In the genomic region with DNA sequence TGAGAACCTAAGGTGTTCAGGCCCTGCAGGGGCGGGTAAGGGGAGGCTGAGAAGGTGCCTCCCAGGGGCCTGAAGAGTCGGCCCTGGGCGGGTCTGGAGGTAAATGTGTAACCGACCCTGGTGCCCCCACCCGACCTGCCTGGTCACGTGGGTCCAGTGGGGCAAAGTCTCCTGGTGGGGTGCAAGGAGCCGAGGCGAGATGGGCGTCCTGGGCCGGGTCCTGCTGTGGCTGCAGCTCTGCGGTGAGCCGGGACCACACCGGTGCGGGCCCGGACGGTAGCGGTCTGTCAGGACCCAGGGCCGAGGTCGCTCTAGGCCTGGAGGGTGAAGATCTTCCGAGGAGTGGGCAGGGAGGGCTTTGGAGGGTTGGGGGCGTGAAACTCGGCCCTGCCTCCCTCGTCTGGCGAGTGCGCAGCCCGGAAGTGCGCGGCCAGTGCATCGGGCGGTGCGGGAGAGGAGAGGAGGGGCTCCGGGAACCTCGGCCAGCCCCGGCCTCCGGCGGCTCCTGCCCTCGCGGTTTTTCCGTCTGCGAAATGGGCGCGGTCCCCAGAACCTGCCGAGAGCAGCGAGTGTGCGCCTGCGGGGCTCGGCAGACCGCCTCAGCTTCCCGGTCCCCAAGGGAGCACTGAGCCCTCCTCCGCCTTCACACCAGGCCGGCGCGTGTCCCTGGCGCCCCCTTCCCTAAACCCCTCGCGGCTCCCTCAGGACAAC, we compare ENCODE assay signal across 10 cellular contexts. TPM values are rescaled to one million over a fixed set of nuclear protein-coding genes. Genes with fewer than 3 reads are reported as not detected.
DNase-seq lines count a peak whose midpoint lies in the region; ATAC-seq, FAIRE-seq and TF ChIP-seq lines count a peak whose summit lies in the region.
"Had no signal": no experiment of that assay in that cellular context is flagged by ENCODE, and none has a peak within 500 bp of the region (broad histone marks: within the 10 kb centered on the region; RNA-seq: fewer than 3 reads in every experiment).

Gene AMN (plus strand): TSS at position 174 of the 711 bp plus-strand sequence. CDS start 26 bp downstream, at position 200.

- ATAC-seq in activated T-cell treated with anti-CD3 and anti-CD28 coated beads, Interleukin-2, amount 50 U/mL, for 72 hours (replicated peaks in 1 of 2), result peak; percentile 8 to 27
- ATAC-seq in activated naive CD8-positive, alpha-beta T cell treated with anti-CD3 and anti-CD28 coated beads, Interleukin-2, amount 10 ng/mL, durations not matched to agents 7 days and 5 days (ENCODE audit: low read depth), result no peak
- ATAC-seq: natural killer cell had no signal

- no peaks in the 10 kb centered on the region for H3K9me1 ChIP-seq in keratinocyte (ENCODE audit: control insufficient read depth, extremely low read depth, insufficient read depth, low read length)

- no peak within 1 kb of the TSS for H3K27ac ChIP-seq in keratinocyte (ENCODE audit: control insufficient read depth, insufficient read depth, low read length)
- H3K27ac ChIP-seq in subcutaneous abdominal adipose tissue (ENCODE audit: low read depth, low read length), result no peak within 1 kb of the TSS

- H3K27ac Mint-ChIP-seq in activated T-cell treated with anti-CD3 and anti-CD28 coated beads, Interleukin-2, amount 50 U/mL, for 72 hours, result no peak within 1 kb of the TSS
- H3K27ac Mint-ChIP-seq in activated naive CD8-positive, alpha-beta T cell treated with anti-CD3 and anti-CD28 coated beads, Interleukin-2, amount 10 ng/mL, durations not matched to agents 7 days and 5 days, result no peak within 1 kb of the TSS
- H3K27ac Mint-ChIP-seq: natural killer cell had no signal

- H3K4me1 ChIP-seq in keratinocyte (ENCODE audit: control insufficient read depth, extremely low read depth, insufficient read depth, low read length) (peaks cover 12% of the 10 kb centered on the region), subcutaneous abdominal adipose tissue (ENCODE audit: control insufficient read depth in 5 of 5, insufficient read depth in 5 of 5, low read length in 5 of 5) (peaks cover 0 to 18% (median 13%) of the 10 kb centered on the region in 5 donors)

- H3K36me3 Mint-ChIP-seq in activated T-cell treated with anti-CD3 and anti-CD28 coated beads, Interleukin-2, amount 50 U/mL, for 72 hours (ENCODE audit: insufficient read depth in 2 of 2), result no peaks in the 10 kb centered on the region
- no peaks in the 10 kb centered on the region for H3K36me3 Mint-ChIP-seq in activated naive CD8-positive, alpha-beta T cell treated with anti-CD3 and anti-CD28 coated beads, Interleukin-2, amount 10 ng/mL, durations not matched to agents 7 days and 5 days
- H3K36me3 Mint-ChIP-seq: natural killer cell had no signal

- peaks cover 1% of the 10 kb centered on the region for H3K9me3 ChIP-seq in keratinocyte (ENCODE audit: control insufficient read depth, low read depth, low read length)
- no peaks in the 10 kb centered on the region for H3K9me3 ChIP-seq in subcutaneous abdominal adipose tissue (ENCODE audit: control insufficient read depth in 5 of 5, low read length in 5 of 5)

- H3K27me3 ChIP-seq in keratinocyte (ENCODE audit: control insufficient read depth, extremely low read depth, insufficient read depth, low read length) (peaks cover 28% of the 10 kb centered on the region), subcutaneous abdominal adipose tissue (ENCODE audit: control insufficient read depth in 5 of 5, insufficient read depth in 4 of 5, low read length in 5 of 5) (peaks cover 25 to 38% (median 31%) of the 10 kb centered on the region in 5 donors)

- DNase-seq in activated T-cell treated with anti-CD3 and anti-CD28 coated beads, Interleukin-2, amount 50 U/mL, for 72 hours, result no peak
- DNase-seq in activated T-cell treated with anti-CD3 and anti-CD28 coated beads, Interleukin-2, amount 50 U/mL, for 1 hour, result no peak
- DNase-seq in activated naive CD8-positive, alpha-beta T cell treated with anti-CD3 and anti-CD28 coated beads, Interleukin-2, amount 10 ng/mL, durations not matched to agents 7 days and 5 days, result no peak
- DNase-seq in keratinocyte (ENCODE audit: low read depth, low spot score), result no peak
- DNase-seq in NCI-H524 treated with DMSO at 0.1 percent for 48 hours (lab: John Stamatoyannopoulos, UW), result no peak
- DNase-seq in DMS153 treated with DMSO at 0.1 percent for 48 hours (lab: John Stamatoyannopoulos, UW; ENCODE audit: unreplicated experiment), result no peak
- DNase-seq in NCI-H1105 treated with DMSO at 0.1 percent for 48 hours (lab: John Stamatoyannopoulos, UW), result no peak
- DNase-seq: natural killer cell, NCI-H2171 treated with DMSO at 0.1 percent for 48 hours had no signal

- peak within 1 kb of the TSS; percentile 74 for H3K4me2 ChIP-seq in keratinocyte (ENCODE audit: control insufficient read depth, extremely low read depth, insufficient read depth, low read depth, low read length)

- H3K4me3 ChIP-seq in keratinocyte (ENCODE audit: control insufficient read depth in 2 of 3, extremely low read depth in 1 of 3, insufficient read depth in 2 of 3, low read depth in 1 of 3, low read length in 3 of 3), result peak within 1 kb of the TSS; percentile 11 to 35 (median 29)
- peak within 1 kb of the TSS in 4 of 5 donors; percentile 6 to 50 (median 38) for H3K4me3 ChIP-seq in subcutaneous abdominal adipose tissue (ENCODE audit: low read depth in 1 of 5, low read length in 5 of 5)

- H3K4me1 Mint-ChIP-seq in activated T-cell treated with anti-CD3 and anti-CD28 coated beads, Interleukin-2, amount 50 U/mL, for 72 hours (ENCODE audit: low read depth), result no peaks in the 10 kb centered on the region
- peaks cover 2% of the 10 kb centered on the region for H3K4me1 Mint-ChIP-seq in activated naive CD8-positive, alpha-beta T cell treated with anti-CD3 and anti-CD28 coated beads, Interleukin-2, amount 10 ng/mL, durations not matched to agents 7 days and 5 days
- H3K4me1 Mint-ChIP-seq: natural killer cell had no signal

- no peaks in the 10 kb centered on the region for H3K9me3 Mint-ChIP-seq in activated T-cell treated with anti-CD3 and anti-CD28 coated beads, Interleukin-2, amount 50 U/mL, for 72 hours
- no peaks in the 10 kb centered on the region for H3K9me3 Mint-ChIP-seq in activated naive CD8-positive, alpha-beta T cell treated with anti-CD3 and anti-CD28 coated beads, Interleukin-2, amount 10 ng/mL, durations not matched to agents 7 days and 5 days
- H3K9me3 Mint-ChIP-seq: natural killer cell had no signal

- H2AFZ ChIP-seq in keratinocyte (ENCODE audit: control insufficient read depth, low read length), result no peak within 1 kb of the TSS

- H3K36me3 ChIP-seq in keratinocyte (ENCODE audit: control insufficient read depth in 2 of 2, extremely low read depth in 1 of 2, insufficient read depth in 2 of 2, low read length in 2 of 2) (no peaks in the 10 kb centered on the region), subcutaneous abdominal adipose tissue (ENCODE audit: control insufficient read depth in 5 of 5, insufficient read depth in 5 of 5, low read length in 5 of 5) (no peaks in the 10 kb centered on the region)

- no peak for FAIRE-seq in keratinocyte (lab: Jason Lieb, UNC)

- dilution Hi-C loops in keratinocyte (cut with MboI; ENCODE audit: extremely low pct_ligation_motif_present, low sequenced_read_pairs), result no loop called here

- no peak for TF ChIP-seq CTCF in keratinocyte (optimal IDR thresholded peaks at IDR 0.05 in 1 of 3, IDR thresholded peaks at IDR 0.05 in 1 of 3, conservative IDR thresholded peaks at IDR 0.05 in 1 of 3; ENCODE audit: extremely low read depth in 1 of 3, insufficient read depth in 2 of 3, low read length in 3 of 3)

- POLR2A ChIA-PET in activated naive CD8-positive, alpha-beta T cell treated with anti-CD3 and anti-CD28 coated beads, Interleukin-2, amount 10 ng/mL, durations not matched to agents 7 days and 5 days (lab: Charles Lee), result no interaction called here

- peak within 1 kb of the TSS; percentile 55 to 58 for H3K4me3 Mint-ChIP-seq in activated T-cell treated with anti-CD3 and anti-CD28 coated beads, Interleukin-2, amount 50 U/mL, for 72 hours
- peak within 1 kb of the TSS; percentile 60 for H3K4me3 Mint-ChIP-seq in activated naive CD8-positive, alpha-beta T cell treated with anti-CD3 and anti-CD28 coated beads, Interleukin-2, amount 10 ng/mL, durations not matched to agents 7 days and 5 days
- H3K4me3 Mint-ChIP-seq: natural killer cell had no signal

- H3K27me3 Mint-ChIP-seq in activated T-cell treated with anti-CD3 and anti-CD28 coated beads, Interleukin-2, amount 50 U/mL, for 72 hours (ENCODE audit: low read depth), result peaks cover 29% of the 10 kb centered on the region
- H3K27me3 Mint-ChIP-seq in activated naive CD8-positive, alpha-beta T cell treated with anti-CD3 and anti-CD28 coated beads, Interleukin-2, amount 10 ng/mL, durations not matched to agents 7 days and 5 days, result peaks cover 39% of the 10 kb centered on the region

- no peaks in the 10 kb centered on the region for H4K20me1 ChIP-seq in keratinocyte (ENCODE audit: control insufficient read depth, extremely low read depth, insufficient read depth, low read length)

- H3K9ac ChIP-seq in keratinocyte (ENCODE audit: control insufficient read depth, extremely low read depth, insufficient read depth, low read length) (peak within 1 kb of the TSS; percentile 33), subcutaneous abdominal adipose tissue (ENCODE audit: low read length in 5 of 5) (peak within 1 kb of the TSS in 1 of 5 donors; percentile 29)

- H3K79me2 ChIP-seq in keratinocyte (ENCODE audit: control insufficient read depth, insufficient read depth, low read length), result no peaks in the 10 kb centered on the region

RNA-seq across cellular contexts. Expression of gene AMN, which starts in this region (rescaled TPM):
- total RNA-seq in activated T-cell treated with anti-CD3 and anti-CD28 coated beads, Interleukin-2, amount 50 U/mL, for 72 hours, result 1 to 10 TPM; 3.2 to 3.9 TPM
- total RNA-seq in activated naive CD8-positive, alpha-beta T cell treated with anti-CD3 and anti-CD28 coated beads, Interleukin-2, amount 10 ng/mL, durations not matched to agents 7 days and 5 days, result 1 to 10 TPM; 2.5 to 2.9 TPM
- 0.14 to 0.31 TPM (median 0.22 TPM) in 3 replicates for polyA plus RNA-seq in keratinocyte
- 0.11 TPM for polyA plus RNA-seq in keratinocyte (2011; ENCODE audit: low read depth)
- polyA plus RNA-seq in keratinocyte (2011; cell fraction: cytosol; rRNA removed), result 0.17 and 0.21 TPM in 2 replicates
- polyA plus RNA-seq in keratinocyte (2011; cell fraction: nucleus; rRNA removed), result 0.87 and 1.3 TPM in 2 replicates
- 0.73 and 1.8 TPM in 2 replicates for polyA plus RNA-seq in keratinocyte (2012; ENCODE audit: low replicate concordance)
- 0.16 TPM in 1 of 3 replicates, not detected in the others for polyA minus RNA-seq in keratinocyte
- 1.2 TPM for polyA minus RNA-seq in keratinocyte (2011; cell fraction: cytosol; rRNA and poly(A)+ RNA removed)
- 0.23 and 1.8 TPM in 2 replicates for polyA minus RNA-seq in keratinocyte (2011; cell fraction: nucleus; rRNA and poly(A)+ RNA removed)
